ENCODE assay signal across 1 cellular context in genomic region chr1:24725209-24725651, GRCh38.
TF ChIP-seq lines count a peak whose summit lies in the region.

No MANE protein-coding gene starts in this region.

TF ChIP-seq in endothelial cell of umbilical vein, 7 proteins besides CTCF, POLR2A, EP300 and RAD21:
- TF ChIP-seq GATA2 (IDR thresholded peaks at IDR 0.05; ENCODE audit: insufficient read depth, insufficient read length, low read depth, low read length) (peak; percentile 25), POLR2AphosphoS5 (IDR thresholded peaks at IDR 0.05; ENCODE audit: insufficient read depth, low read depth, low read length) (peak; percentile 47), MYC (IDR thresholded peaks at IDR 0.05; ENCODE audit: low read depth, low read length) (peak; percentile 40), JUN (IDR thresholded peaks at IDR 0.05; ENCODE audit: borderline replicate concordance, insufficient read depth, insufficient read length, low read depth) (peak; percentile 9), FOS (IDR thresholded peaks at IDR 0.05; ENCODE audit: borderline replicate concordance, insufficient read depth, low read length) (peak; percentile 59), MAX (IDR thresholded peaks at IDR 0.05; ENCODE audit: insufficient read depth, insufficient read length) (no peak), EZH2 (IDR thresholded peaks at IDR 0.05; ENCODE audit: borderline replicate concordance, low read depth, low read length, severe bottlenecking) (no peak)
